Comparison of ENCODE assay signal across 15 cellular contexts in genomic region chr3:190855151-190855550, GRCh38. TPM values are rescaled to one million over a fixed set of nuclear protein-coding genes. Genes with fewer than 3 reads are reported as not detected.
"Had no signal": no experiment of that assay in that cellular context is flagged by ENCODE, and none has a peak within 500 bp of the region (broad histone marks: within the 10 kb centered on the region; RNA-seq: fewer than 3 reads in every experiment).

No MANE protein-coding gene starts in this region.

- H3K4me3 ChIP-seq: stomach, thoracic aorta had no signal

- FAIRE-seq: urothelium cell line had no signal

- DNase-seq: activated CD4-positive, alpha-beta T cell treated with anti-CD3 and anti-CD28 coated beads, Interleukin-2, amount 50 U/mL, for 4 hours; activated effector memory CD4-positive, alpha-beta T cell treated with anti-CD3 and anti-CD28 coated beads, Interleukin-2, amount 50 U/mL, for 16 hours; activated naive CD8-positive, alpha-beta T cell treated with anti-CD3 and anti-CD28 coated beads for 36 hours; activated T-cell treated with anti-CD3 and anti-CD28 coated beads, Interleukin-2, amount 50 U/mL, for 1 hour; dermis blood vessel endothelial cell; foreskin fibroblast; kidney; left ventricle myocardium superior; mesenchymal stem cell; stimulated activated CD4-positive, alpha-beta T cell treated with anti-CD3 and anti-CD28 coated beads, Interleukin-4, amount 100 ng/mL, for 24 hours; stomach; T-helper 2 cell had no signal

- H3K9me3 ChIP-seq: stomach, thoracic aorta had no signal

- H3K36me3 ChIP-seq: stomach, thoracic aorta had no signal

- H3K27ac ChIP-seq: stomach, thoracic aorta had no signal

- H3K27me3 ChIP-seq: stomach had no signal

- H3K4me1 ChIP-seq: stomach had no signal

RNA-seq across cellular contexts. Expression of gene GMNC, which starts 7.3 kb away (rescaled TPM):
- total RNA-seq: activated naive CD8-positive, alpha-beta T cell treated with anti-CD3 and anti-CD28 coated beads for 36 hours; dermis blood vessel endothelial cell; esophagus mucosa; thoracic aorta had no signal
- polyA plus RNA-seq: stomach had no signal
